8 cellular contexts compared by ENCODE assay signal in the genomic region with DNA sequence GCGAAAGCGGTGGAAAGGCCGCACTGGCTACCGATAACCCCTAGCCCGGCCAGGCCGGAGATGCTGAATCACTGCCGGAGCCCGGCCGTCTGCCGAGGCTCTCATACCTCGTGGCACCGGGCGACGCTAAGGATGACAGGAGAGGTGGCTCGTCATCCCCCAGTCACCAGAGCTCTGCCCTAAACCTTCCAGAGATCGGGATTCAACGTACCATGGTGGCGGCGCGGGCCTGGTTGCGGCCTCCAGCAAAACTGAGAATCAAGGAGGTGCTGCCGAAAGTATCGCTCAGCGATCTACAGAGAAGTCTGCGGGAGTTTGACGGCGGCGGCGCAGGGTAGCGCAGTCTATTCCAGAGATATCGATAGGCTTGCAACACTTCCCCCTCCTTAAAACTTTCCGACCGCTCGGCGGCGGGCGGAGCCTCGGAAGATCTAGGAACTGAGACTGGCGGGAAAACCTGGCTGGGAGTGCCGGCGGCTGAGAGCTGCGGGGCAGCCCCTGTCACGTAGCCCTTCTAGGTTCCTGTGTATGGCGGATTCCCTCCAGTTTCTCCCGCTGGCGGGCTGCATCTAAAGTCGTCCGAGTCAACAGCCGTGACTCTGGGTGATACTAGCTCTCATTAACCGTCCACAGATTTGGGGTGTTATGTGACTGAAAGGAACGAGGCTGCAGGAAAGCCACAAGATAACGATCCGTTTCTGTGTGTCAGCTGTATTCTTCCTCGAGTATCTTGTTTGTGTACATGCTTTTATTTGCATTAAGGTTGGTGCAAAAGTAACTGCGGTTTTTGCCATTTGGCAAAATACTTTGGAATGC. TPM values are rescaled to one million over a fixed set of nuclear protein-coding genes. Genes with fewer than 3 reads are reported as not detected.
DNase-seq lines count a peak whose midpoint lies in the region; ATAC-seq and TF ChIP-seq lines count a peak whose summit lies in the region.

A gene (minus strand): TSS at position 301 of the 816 bp plus-strand sequence. CDS start 87 bp downstream, at position 214.

- peaks cover 19 to 26% of the 10 kb centered on the region in 2 donors for H3K4me1 Mint-ChIP-seq in effector memory CD8-positive, alpha-beta T cell (ENCODE audit: low read depth in 2 of 2)
- H3K4me1 Mint-ChIP-seq in memory B cell = peaks cover 11% of the 10 kb centered on the region

- TF ChIP-seq CTCF in GM20000 (IDR thresholded peaks at IDR 0.05; ENCODE audit: extremely low read depth, missing control alignments) = no peak

- peak; percentile 90 for ATAC-seq in effector memory CD8-positive, alpha-beta T cell (replicated peaks)
- peak; percentile 91 for ATAC-seq in memory B cell (ENCODE audit: low read depth)

- no peaks in the 10 kb centered on the region for H3K27me3 Mint-ChIP-seq in effector memory CD8-positive, alpha-beta T cell
- no peaks in the 10 kb centered on the region for H3K27me3 Mint-ChIP-seq in memory B cell

- peak within 1 kb of the TSS; percentile 89 to 96 for H3K4me3 Mint-ChIP-seq in effector memory CD8-positive, alpha-beta T cell
- H3K4me3 Mint-ChIP-seq in memory B cell = peak within 1 kb of the TSS; percentile 95

- POLR2A ChIA-PET in activated CD8-positive, alpha-beta memory T cell treated with anti-CD3 and anti-CD28 coated beads for 36 hours (lab: Charles Lee) = interaction anchor here (0.6 to 2.2 kb wide), 11 partner anchors 20 to 387 kb away, joined by 3 to 25 read pairs (median 4); a partner anchor contains a TSS

- H3K9me3 Mint-ChIP-seq in effector memory CD8-positive, alpha-beta T cell = no peaks in the 10 kb centered on the region
- no peaks in the 10 kb centered on the region for H3K9me3 Mint-ChIP-seq in memory B cell

- CTCF ChIA-PET in activated CD8-positive, alpha-beta memory T cell treated with anti-CD3 and anti-CD28 coated beads for 36 hours (lab: Charles Lee) = interaction anchor here (1.1 to 1.9 kb wide), 4 partner anchors 23 to 387 kb away, joined by 5 to 8 read pairs (median 7); a partner anchor contains a TSS

- peak; percentile 97 for DNase-seq in COLO668 (lab: John Stamatoyannopoulos, UW; ENCODE audit: unreplicated experiment)
- peak; percentile 84 for DNase-seq in GM20000 (ENCODE audit: low spot score)
- peak; percentile 98 for DNase-seq in HT-29 (ENCODE audit: low spot score)
- DNase-seq in NOMO-1 (lab: John Stamatoyannopoulos, UW; ENCODE audit: unreplicated experiment in 2 of 2) = peak; percentile 95 to 98
- DNase-seq in effector memory CD8-positive, alpha-beta T cell = peak; percentile 84 to 86 (median 84)
- peak; percentile 74 to 79 for DNase-seq in memory B cell (ENCODE audit: low spot score in 2 of 2)
- DNase-seq in stimulated activated CD8-positive, alpha-beta memory T cell treated with anti-CD3 and anti-CD28 coated beads, Interleukin-12 subunit alpha, Interleukin-12 subunit beta, amount 100 ng/mL, for 24 hours (ENCODE audit: extremely low read depth) = peak; percentile 82

- peaks cover 40% of the 10 kb centered on the region for H3K36me3 Mint-ChIP-seq in effector memory CD8-positive, alpha-beta T cell (ENCODE audit: insufficient read depth)
- peaks cover 1% of the 10 kb centered on the region for H3K36me3 Mint-ChIP-seq in memory B cell

- H3K27ac Mint-ChIP-seq in effector memory CD8-positive, alpha-beta T cell = peak within 1 kb of the TSS; percentile 97 to 98
- peak within 1 kb of the TSS; percentile 93 for H3K27ac Mint-ChIP-seq in memory B cell

RNA-seq across cellular contexts. Expression of the gene that starts here (rescaled TPM):
- total RNA-seq in HT-29 (2014; rRNA removed; shearing (Covaris generic)) = 121 and 139 TPM in 2 replicates
- 100 to 1,000 TPM; 364 to 373 TPM for total RNA-seq in activated CD8-positive, alpha-beta memory T cell treated with anti-CD3 and anti-CD28 coated beads for 36 hours

Comparison
In these comparisons a context has a peak if more than half of its experiments do, and no peak if none do; other contexts are left out.
1. Peak in every context shown above with its lines: DNase-seq and ATAC-seq.